ENCODE assay signal across 9 cellular contexts in genomic region chr19:1449467-1450442, GRCh38. TPM values are rescaled to one million over a fixed set of nuclear protein-coding genes. Genes with fewer than 3 reads are reported as not detected.
A peak's percentile ranks its signal among the peaks of the same experiment; 100 is the strongest.
DNase-seq lines count a peak whose midpoint lies in the region; ATAC-seq lines count a peak whose summit lies in the region.
"Had no signal": no experiment of that assay in that cellular context is flagged by ENCODE, and none has a peak within 500 bp of the region (broad histone marks: within the 10 kb centered on the region; RNA-seq: fewer than 3 reads in every experiment).

TSS of gene APC2 (plus strand) at chr19:1450121. CDS start at chr19:1453002, 2,881 bp downstream.

- H3K4me1 Mint-ChIP-seq in activated T-cell treated with anti-CD3 and anti-CD28 coated beads, Interleukin-2, amount 50 U/mL, for 72 hours (ENCODE audit: low read depth), result peaks cover 21% of the 10 kb centered on the region

- H3K4me1 ChIP-seq in HUES64 (ENCODE audit: insufficient read depth, low read length) (peaks cover 6% of the 10 kb centered on the region), mesendoderm (ENCODE audit: control insufficient read depth, low read depth, low read length) (no peaks in the 10 kb centered on the region)

- H3K4ac ChIP-seq in mesendoderm (ENCODE audit: low read depth, low read length), result no peak within 1 kb of the TSS

- H3K23ac ChIP-seq in mesendoderm (ENCODE audit: low read length), result no peak within 1 kb of the TSS

- H2BK15ac ChIP-seq in mesendoderm (replicated peaks; ENCODE audit: low read depth), result no peak within 1 kb of the TSS

- WGBS in HUES64, result 10% methylated on average over 74 of the region's 74 CpGs
- no CpG with 5 or more reads among the region's 74 CpGs for WGBS in mesendoderm (ENCODE audit: extremely low coverage, insufficient coverage, low lambda C conversion rate)

- peaks cover 87% of the 10 kb centered on the region for H3K27me3 ChIP-seq in HUES64 (ENCODE audit: insufficient read depth, low read length)
- peaks cover 28% of the 10 kb centered on the region for H3K27me3 ChIP-seq in mesendoderm (ENCODE audit: insufficient read depth, low read length, poor library complexity)

- DNase-seq in C1 segment of cervical spinal cord (lab: John Stamatoyannopoulos, UW) (peak in 13 of 14 donors; percentile 39 to 90 (median 78)), mesendoderm (peak; percentile 73)
- DNase-seq in activated T-cell treated with anti-CD3 and anti-CD28 coated beads, Interleukin-2, amount 50 U/mL, for 72 hours, result peak; percentile 70 to 73
- DNase-seq: mammary epithelial cell had no signal

- no peak within 1 kb of the TSS for H4K5ac ChIP-seq in mesendoderm (ENCODE audit: low read length)

- peak within 1 kb of the TSS; percentile 8 for H3K27ac Mint-ChIP-seq in activated T-cell treated with anti-CD3 and anti-CD28 coated beads, Interleukin-2, amount 50 U/mL, for 72 hours

- H2BK5ac ChIP-seq in mesendoderm (ENCODE audit: low read length), result no peak within 1 kb of the TSS

- H3K27ac ChIP-seq in HUES64 (ENCODE audit: low read depth, low read length) (no peak within 1 kb of the TSS), mesendoderm (ENCODE audit: low read depth, low read length) (no peak within 1 kb of the TSS)

- ATAC-seq in activated T-cell treated with anti-CD3 and anti-CD28 coated beads, Interleukin-2, amount 50 U/mL, for 72 hours (replicated peaks in 1 of 2), result peak; percentile 42 to 50
- no peak for ATAC-seq in HG02884 (IDR thresholded peaks at IDR 0.05; ENCODE audit: unreplicated experiment)
- ATAC-seq in GM18517 (IDR thresholded peaks at IDR 0.05; ENCODE audit: unreplicated experiment), result no peak
- ATAC-seq in HG02973 (IDR thresholded peaks at IDR 0.05; ENCODE audit: unreplicated experiment), result no peak
- ATAC-seq in esophagus mucosa, result no peak

- H3K79me2 ChIP-seq in mesendoderm (ENCODE audit: control insufficient read depth, insufficient read depth, low read length), result no peaks in the 10 kb centered on the region

- no peaks in the 10 kb centered on the region for H3K9me3 ChIP-seq in HUES64 (ENCODE audit: insufficient read depth, low read depth, low read length)

- H4K8ac ChIP-seq in mesendoderm (ENCODE audit: low read depth, low read length), result no peak within 1 kb of the TSS

- no peaks in the 10 kb centered on the region for H3K79me1 ChIP-seq in mesendoderm (ENCODE audit: low read length)

- H2AK5ac ChIP-seq in mesendoderm (ENCODE audit: low read length), result no peak within 1 kb of the TSS

- peak within 1 kb of the TSS; percentile 73 to 80 for H3K4me3 Mint-ChIP-seq in activated T-cell treated with anti-CD3 and anti-CD28 coated beads, Interleukin-2, amount 50 U/mL, for 72 hours

- H3K36me3 ChIP-seq in HUES64 (ENCODE audit: insufficient read depth, low read length), result no peaks in the 10 kb centered on the region
- H3K36me3 ChIP-seq in mesendoderm (ENCODE audit: control insufficient read depth, insufficient read depth, low read length), result no peaks in the 10 kb centered on the region

- no peak within 1 kb of the TSS for H3K18ac ChIP-seq in mesendoderm (ENCODE audit: low read length)

- peaks cover 66% of the 10 kb centered on the region for H3K27me3 Mint-ChIP-seq in activated T-cell treated with anti-CD3 and anti-CD28 coated beads, Interleukin-2, amount 50 U/mL, for 72 hours (ENCODE audit: low read depth)

- no peaks in the 10 kb centered on the region for H3K36me3 Mint-ChIP-seq in activated T-cell treated with anti-CD3 and anti-CD28 coated beads, Interleukin-2, amount 50 U/mL, for 72 hours (ENCODE audit: insufficient read depth in 2 of 2)

- no peak within 1 kb of the TSS for H3K4me2 ChIP-seq in mesendoderm (ENCODE audit: low read length)

- peak within 1 kb of the TSS; percentile 26; the same call in 1 of the 2 replicates for H3K4me3 ChIP-seq in HUES64 (ENCODE audit: low read length)
- H3K4me3 ChIP-seq in mesendoderm (ENCODE audit: low read length), result no peak within 1 kb of the TSS

- no peak within 1 kb of the TSS for H3K56ac ChIP-seq in mesendoderm (ENCODE audit: low read length)

- H3K9ac ChIP-seq in HUES64 (ENCODE audit: low read depth, low read length), result no peak within 1 kb of the TSS
- H3K9ac ChIP-seq in mesendoderm (ENCODE audit: low read length), result no peak within 1 kb of the TSS

- no peak within 1 kb of the TSS for H2BK120ac ChIP-seq in mesendoderm (ENCODE audit: low read depth, low read length)

- H3K9me3 Mint-ChIP-seq in activated T-cell treated with anti-CD3 and anti-CD28 coated beads, Interleukin-2, amount 50 U/mL, for 72 hours, result no peaks in the 10 kb centered on the region

RNA-seq across cellular contexts. Expression of gene APC2, which starts in this region (rescaled TPM):
- 1.5 TPM for polyA plus RNA-seq in HUES64 (2013, experiment 1 of 2)
- polyA plus RNA-seq in HUES64 (2013, experiment 2 of 2), result 1.8 TPM
- total RNA-seq in activated T-cell treated with anti-CD3 and anti-CD28 coated beads, Interleukin-2, amount 50 U/mL, for 72 hours, result under 1 TPM; 0.02 to 0.14 TPM
- polyA plus RNA-seq in mesendoderm (2013, experiment 1 of 2), result 0.03 TPM
- polyA plus RNA-seq in mesendoderm (2013, experiment 2 of 2), result 0.06 TPM
- total RNA-seq in esophagus mucosa, result 0.48 TPM

Comparison
In these comparisons a context has a peak if more than half of its experiments do, and no peak if none do; other contexts are left out.
1. Peak in DNase-seq and ATAC-seq in activated T-cell treated with anti-CD3 and anti-CD28 coated beads, Interleukin-2, amount 50 U/mL, for 72 hours; RNA of the gene not detected or under 1 TPM.